Comparison of ENCODE assay signal across 7 cellular contexts in genomic region chr14:92613008-92613658, GRCh38.
DNase-seq lines count a peak whose midpoint lies in the region; ATAC-seq, FAIRE-seq and TF ChIP-seq lines count a peak whose summit lies in the region.

No MANE protein-coding gene starts in this region.

- WGBS in right cardiac atrium = 64% methylated on average over 11 of the region's 11 CpGs

- peak; percentile 95 for TF ChIP-seq CTCF in OCI-LY7 (conservative IDR thresholded peaks at IDR 0.05; ENCODE audit: low read length)

- no peaks in the 10 kb centered on the region for H3K36me3 ChIP-seq in OCI-LY7 (ENCODE audit: insufficient read depth, low read length)

- no peak overlapping the region for H2AFZ ChIP-seq in OCI-LY7 (ENCODE audit: low read length)

- no peaks in the 10 kb centered on the region for H3K9me2 ChIP-seq in OCI-LY7 (ENCODE audit: insufficient read depth, low read length)

- H3K9me3 ChIP-seq in OCI-LY7 (ENCODE audit: low read length) (no peaks in the 10 kb centered on the region), right cardiac atrium (ENCODE audit: control insufficient read depth, low read length) (no peaks in the 10 kb centered on the region)

- H3K4me2 ChIP-seq in OCI-LY7 (ENCODE audit: low read length) = no peak overlapping the region

- H3K27ac ChIP-seq in OCI-LY7 (ENCODE audit: low read depth, low read length, poor library complexity, severe bottlenecking) (no peak overlapping the region), right cardiac atrium (ENCODE audit: low read length) (no peak overlapping the region)

- H3K27me3 ChIP-seq in right cardiac atrium (ENCODE audit: control insufficient read depth, insufficient read depth) = no peaks in the 10 kb centered on the region

- CTCF ChIA-PET in OCI-LY7 (lab: Charles Lee; ENCODE audit: unreplicated experiment) = no interaction called here

- no peak for DNase-seq in GM18507 (ENCODE audit: extremely low spot score, insufficient read length, low read depth)
- DNase-seq in OCI-LY7 (ENCODE audit: low spot score) = peak; percentile 63
- DNase-seq in activated effector memory CD4-positive, alpha-beta T cell treated with Interleukin-2 at 50 U/mL for 16 hours = peak; percentile 52
- DNase-seq in right cardiac atrium = peak in 2 of 3 donors; percentile 63 to 69
- peak; percentile 61 to 76 for DNase-seq in stimulated activated CD4-positive, alpha-beta T cell treated with anti-CD3 and anti-CD28 coated beads, Interleukin-4, amount 100 ng/mL, for 48 hours (ENCODE audit: low read depth in 2 of 2)
- DNase-seq in NCI-H128 (lab: John Stamatoyannopoulos, UW; ENCODE audit: unreplicated experiment) = no peak

- H3K4me1 ChIP-seq in OCI-LY7 (ENCODE audit: insufficient read depth, low read length, poor library complexity, severe bottlenecking) (no peaks in the 10 kb centered on the region), right cardiac atrium (ENCODE audit: control insufficient read depth, insufficient read depth, low read length) (no peaks in the 10 kb centered on the region)

- H3K4me3 ChIP-seq in OCI-LY7 (ENCODE audit: low read depth, low read length, poor library complexity, severe bottlenecking) = no peak overlapping the region
- no peak overlapping the region for H3K4me3 ChIP-seq in right cardiac atrium (ENCODE audit: low read length)

- peak; percentile 68 for FAIRE-seq in GM18507 (lab: Jason Lieb, UNC)

- POLR2A ChIA-PET in OCI-LY7 (lab: Charles Lee) = interaction anchor here (0.6 kb wide), 1 partner anchor 708 kb away, joined by 5 read pairs; no protein-coding TSS in a partner anchor

- H4K20me1 ChIP-seq in OCI-LY7 (ENCODE audit: insufficient read depth, low read length) = no peaks in the 10 kb centered on the region

- ATAC-seq in right cardiac atrium = peak in 1 of 2 donors; percentile 26
- no peak for ATAC-seq in GM19324 (IDR thresholded peaks at IDR 0.05; ENCODE audit: low FRiP score, unreplicated experiment)

- intact Hi-C loops in OCI-LY7 (cut with micrococcal nuclease; ENCODE audit: unreplicated experiment) (loop anchor here (2.0 kb wide), 1 partner anchor 68 kb away; no protein-coding TSS in a partner anchor), right cardiac atrium (cut with DNase I) (no loop called here)

- BruUV-seq in OCI-LY7 (replicated peaks; lab: Mats Ljungman, UMichigan) = no TSS peak

- no peaks in the 10 kb centered on the region for H3K79me2 ChIP-seq in OCI-LY7 (ENCODE audit: insufficient read depth, low read depth, low read length)

Comparison
In these comparisons a context has a peak if more than half of its experiments do, and no peak if none do; other contexts are left out.
1. DNase-seq: peak in OCI-LY7 (single experiment), activated effector memory CD4-positive, alpha-beta T cell treated with Interleukin-2 at 50 U/mL for 16 hours (single experiment), right cardiac atrium (2 of 3) and stimulated activated CD4-positive, alpha-beta T cell treated with anti-CD3 and anti-CD28 coated beads, Interleukin-4, amount 100 ng/mL, for 48 hours (2 of 2); none in GM18507 (single experiment) and NCI-H128 (single experiment).